Comparison of ENCODE assay signal across 8 cellular contexts in the genomic region with DNA sequence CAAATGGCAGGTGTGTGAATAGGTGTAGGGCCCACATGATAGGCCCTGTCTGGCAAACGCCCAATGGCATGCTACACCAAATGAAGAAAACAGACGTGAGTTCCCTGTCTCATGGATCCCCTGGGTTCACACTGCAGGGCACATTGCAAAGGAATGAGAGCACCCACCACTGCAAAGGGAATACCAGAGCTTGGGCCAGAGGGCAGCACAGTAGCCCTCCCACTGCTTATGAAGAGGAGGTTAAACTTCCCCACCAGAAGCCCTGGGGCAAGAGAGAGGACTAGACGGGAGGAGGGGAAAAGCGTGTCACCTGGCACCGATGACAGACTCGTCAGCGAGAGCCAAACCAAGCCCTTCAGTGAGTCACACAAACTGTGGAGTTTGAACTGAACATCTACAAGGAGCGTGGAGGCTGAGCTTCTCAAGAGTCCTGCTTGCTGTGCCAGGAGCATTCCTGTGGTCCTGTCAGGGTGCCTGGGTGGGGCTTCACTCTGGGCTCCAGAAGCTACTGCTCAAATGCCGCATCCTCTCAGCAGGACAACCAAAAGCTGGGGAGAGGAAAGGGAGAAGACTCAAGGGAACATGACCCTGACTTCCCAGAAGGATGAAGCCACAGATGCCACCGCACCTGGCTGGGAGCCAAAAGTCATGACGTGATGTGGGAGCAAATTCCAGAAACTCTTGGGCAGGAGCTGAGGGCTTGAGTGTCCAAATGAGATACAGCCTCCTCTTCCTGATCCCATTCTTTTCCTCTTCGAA.
DNase-seq lines count a peak whose midpoint lies in the region; ATAC-seq and TF ChIP-seq lines count a peak whose summit lies in the region.

No MANE protein-coding gene starts in this region.

- H3K4me1 Mint-ChIP-seq in endothelial cell (ENCODE audit: unreplicated experiment) = peaks cover 21% of the 10 kb centered on the region

- ATAC-seq in SK-N-SH treated with all-trans-retinoic acid at 6 μM for 48 hours = peak; percentile 94
- ATAC-seq in foreskin keratinocyte = peak; percentile 82
- no peak for ATAC-seq in HG03469 (IDR thresholded peaks at IDR 0.05; ENCODE audit: unreplicated experiment)

- H2AFZ ChIP-seq in trophoblast cell (ENCODE audit: insufficient read depth, low read length, poor library complexity) = peak overlapping the region; percentile 17

- H3K79me1 ChIP-seq in trophoblast cell (ENCODE audit: low read length) = peaks cover 7% of the 10 kb centered on the region

- peak overlapping the region; percentile 23 for H2BK12ac ChIP-seq in trophoblast cell (ENCODE audit: low read length)

- peaks cover 4% of the 10 kb centered on the region for H3K27me3 Mint-ChIP-seq in endothelial cell (ENCODE audit: unreplicated experiment)

- no peaks in the 10 kb centered on the region for H3K36me3 Mint-ChIP-seq in endothelial cell (ENCODE audit: low read depth, unreplicated experiment)

- no peaks in the 10 kb centered on the region for H3K79me2 ChIP-seq in trophoblast cell (ENCODE audit: control insufficient read depth, insufficient read depth, low read length, poor library complexity)

- H4K91ac ChIP-seq in trophoblast cell (ENCODE audit: low read depth, low read length) = peak overlapping the region; percentile 37

- no peak overlapping the region for H3K4me3 ChIP-seq in trophoblast cell (ENCODE audit: low read depth, low read length)

- no peak overlapping the region for H4K12ac ChIP-seq in trophoblast cell (ENCODE audit: low read depth, low read length)

- no peak overlapping the region for H2AK5ac ChIP-seq in trophoblast cell (ENCODE audit: low read length)

- peak overlapping the region; percentile 17 for H3K18ac ChIP-seq in trophoblast cell (ENCODE audit: low read length)

- peaks cover 27% of the 10 kb centered on the region for H3K4me1 ChIP-seq in foreskin keratinocyte
- H3K4me1 ChIP-seq in trophoblast cell (ENCODE audit: control insufficient read depth in 1 of 2, insufficient read depth in 2 of 2, low read length in 2 of 2) = peaks cover 16 to 18% of the 10 kb centered on the region in 2 experiments

- no peaks in the 10 kb centered on the region for H3K9me3 Mint-ChIP-seq in endothelial cell (ENCODE audit: unreplicated experiment)

- peak overlapping the region; percentile 13 for H4K8ac ChIP-seq in trophoblast cell (ENCODE audit: low read depth, low read length)

- peak overlapping the region; percentile 33 for H2BK5ac ChIP-seq in trophoblast cell (ENCODE audit: low read depth, low read length, poor library complexity)

- H3K36me3 ChIP-seq in trophoblast cell (ENCODE audit: control insufficient read depth in 1 of 2, insufficient read depth in 2 of 2, low read length in 2 of 2) = no peaks in the 10 kb centered on the region

- H3K27ac ChIP-seq in foreskin keratinocyte (peak overlapping the region; percentile 98), trophoblast cell (ENCODE audit: low read depth, low read length) (peak overlapping the region; percentile 26)

- DNase-seq in Ammon's horn (ENCODE audit: low spot score) (peak; percentile 76), HS-27A (ENCODE audit: low read depth) (peak; percentile 95), foreskin keratinocyte (peak; percentile 99 to 100), trophoblast cell (peak; percentile 99), endothelial cell (ENCODE audit: low spot score) (no peak)
- no peak for DNase-seq in effector CD4-positive, alpha-beta T cell

- no peak overlapping the region for H3K4ac ChIP-seq in trophoblast cell (ENCODE audit: low read depth, low read length)

- TF ChIP-seq CTCF in foreskin keratinocyte (conservative IDR thresholded peaks at IDR 0.05) (peak; percentile 32), endothelial cell (IDR thresholded peaks at IDR 0.05; ENCODE audit: unreplicated experiment) (no peak)

- WGBS in trophoblast cell (ENCODE audit: extremely low coverage, insufficient coverage, insufficient read length) = no CpG with 5 or more reads among the region's 12 CpGs

- H3K4me2 ChIP-seq in trophoblast cell (ENCODE audit: low read length) = no peak overlapping the region

- no peak overlapping the region for H3K23ac ChIP-seq in trophoblast cell (ENCODE audit: low read length)

- H2BK120ac ChIP-seq in trophoblast cell (ENCODE audit: insufficient read depth, low read length, poor library complexity) = peak overlapping the region; percentile 57

- H3K9ac ChIP-seq in trophoblast cell (ENCODE audit: low read length) = no peak overlapping the region

- H3K27me3 ChIP-seq in foreskin keratinocyte (no peaks in the 10 kb centered on the region), trophoblast cell (ENCODE audit: insufficient read depth, low read length) (no peaks in the 10 kb centered on the region)

- no peak overlapping the region for H3K4me3 Mint-ChIP-seq in endothelial cell (ENCODE audit: unreplicated experiment)

- H3K27ac Mint-ChIP-seq in endothelial cell (ENCODE audit: unreplicated experiment) = no peak overlapping the region

- no peaks in the 10 kb centered on the region for H3K9me3 ChIP-seq in trophoblast cell (ENCODE audit: insufficient read depth, low read depth, low read length)

- no peak overlapping the region for H3K14ac ChIP-seq in trophoblast cell (ENCODE audit: low read length)

TF ChIP-seq in SK-N-SH treated with all-trans-retinoic acid at 6 μM for 48 hours, 23 proteins besides CTCF, POLR2A, EP300 and RAD21:
- no peak for TF ChIP-seq ZNF8 (CRISPR knock-in tag; IDR thresholded peaks at IDR 0.05)
- TF ChIP-seq, protein P1, sequence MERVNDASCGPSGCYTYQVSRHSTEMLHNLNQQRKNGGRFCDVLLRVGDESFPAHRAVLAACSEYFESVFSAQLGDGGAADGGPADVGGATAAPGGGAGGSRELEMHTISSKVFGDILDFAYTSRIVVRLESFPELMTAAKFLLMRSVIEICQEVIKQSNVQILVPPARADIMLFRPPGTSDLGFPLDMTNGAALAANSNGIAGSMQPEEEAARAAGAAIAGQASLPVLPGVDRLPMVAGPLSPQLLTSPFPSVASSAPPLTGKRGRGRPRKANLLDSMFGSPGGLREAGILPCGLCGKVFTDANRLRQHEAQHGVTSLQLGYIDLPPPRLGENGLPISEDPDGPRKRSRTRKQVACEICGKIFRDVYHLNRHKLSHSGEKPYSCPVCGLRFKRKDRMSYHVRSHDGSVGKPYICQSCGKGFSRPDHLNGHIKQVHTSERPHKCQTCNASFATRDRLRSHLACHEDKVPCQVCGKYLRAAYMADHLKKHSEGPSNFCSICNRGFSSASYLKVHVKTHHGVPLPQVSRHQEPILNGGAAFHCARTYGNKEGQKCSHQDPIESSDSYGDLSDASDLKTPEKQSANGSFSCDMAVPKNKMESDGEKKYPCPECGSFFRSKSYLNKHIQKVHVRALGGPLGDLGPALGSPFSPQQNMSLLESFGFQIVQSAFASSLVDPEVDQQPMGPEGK (CRISPR knock-in tag; IDR thresholded peaks at IDR 0.05; ENCODE audit: borderline replicate concordance) = no peak
- TF ChIP-seq ZC3H10 (CRISPR knock-in tag; IDR thresholded peaks at IDR 0.05) = 0 out of 2 replicates have a peak, but pooled peaks have one; percentile 6
- peak; percentile 70; the same call in 1 of the 2 replicates for TF ChIP-seq ZFP3 (CRISPR knock-in tag; IDR thresholded peaks at IDR 0.05)
- 0 out of 2 replicates have a peak, but pooled peaks have one; percentile 14 for TF ChIP-seq OSR1 (CRISPR knock-in tag; IDR thresholded peaks at IDR 0.05)

Comparison
In these comparisons a context has a peak if more than half of its experiments do, and no peak if none do; other contexts are left out.
1. DNase-seq: peak in Ammon's horn (single experiment), HS-27A (single experiment), foreskin keratinocyte (2 of 2) and trophoblast cell (2 of 2); none in effector CD4-positive, alpha-beta T cell (single experiment) and endothelial cell (single experiment).